ENCODE assay signal across 18 cellular contexts in genomic region chr2:178363252-178363651, GRCh38.
DNase-seq lines count a peak whose midpoint lies in the region; ATAC-seq and TF ChIP-seq lines count a peak whose summit lies in the region.
"Had no signal": no experiment of that assay in that cellular context is flagged by ENCODE, and none has a peak within 500 bp of the region (broad histone marks: within the 10 kb centered on the region; RNA-seq: fewer than 3 reads in every experiment).

No MANE protein-coding gene starts in this region.

- no peak overlapping the region for H3K4me3 ChIP-seq in RWPE2 (ENCODE audit: severe bottlenecking)
- H3K4me3 ChIP-seq in fibroblast of lung (replicated peaks in 1 of 4; ENCODE audit: control extremely low read depth in 1 of 4, insufficient read depth in 1 of 4, low read depth in 3 of 4, low read length in 4 of 4) = no peak overlapping the region
- no peak overlapping the region for H3K4me3 ChIP-seq in trophoblast cell (ENCODE audit: low read depth, low read length)
- no peak overlapping the region for H3K4me3 ChIP-seq in tibial artery
- H3K4me3 ChIP-seq: MG63, SK-N-MC had no signal

- no peaks in the 10 kb centered on the region for H3K79me1 ChIP-seq in trophoblast cell (ENCODE audit: low read length)

- no peak overlapping the region for H4K8ac ChIP-seq in trophoblast cell (ENCODE audit: low read depth, low read length)

- H3K36me3 ChIP-seq in RWPE2 (ENCODE audit: low read depth) (peaks cover 8% of the 10 kb centered on the region; the same call in 1 of the 2 replicates), fibroblast of lung (ENCODE audit: control insufficient read depth, insufficient read depth, low read length) (no peaks in the 10 kb centered on the region), trophoblast cell (ENCODE audit: control insufficient read depth in 1 of 2, insufficient read depth in 2 of 2, low read length in 2 of 2) (peaks cover 0 to 1% of the 10 kb centered on the region in 2 experiments), tibial artery (peaks cover 0 to 8% (median 0%) of the 10 kb centered on the region in 3 donors)
- H3K36me3 ChIP-seq: MG63 had no signal

- H3K4ac ChIP-seq in trophoblast cell (ENCODE audit: low read depth, low read length) = no peak overlapping the region

- H3K9me3 ChIP-seq in RWPE2 (ENCODE audit: severe bottlenecking) = no peaks in the 10 kb centered on the region
- H3K9me3 ChIP-seq in fibroblast of lung (ENCODE audit: control insufficient read depth, insufficient read depth, low read depth, low read length) = no peaks in the 10 kb centered on the region
- H3K9me3 ChIP-seq in trophoblast cell (ENCODE audit: insufficient read depth, low read depth, low read length) = no peaks in the 10 kb centered on the region
- H3K9me3 ChIP-seq in tibial artery = peaks cover 0 to 3% (median 0%) of the 10 kb centered on the region in 3 donors

- intact Hi-C loops in tibial artery (cut with DNase I; ENCODE audit: low total_unique reads) = no loop called here

- no peaks in the 10 kb centered on the region for H4K20me1 ChIP-seq in fibroblast of lung (ENCODE audit: control insufficient read depth, extremely low read depth, insufficient read depth, low read length)

- H3K9ac ChIP-seq in fibroblast of lung (ENCODE audit: insufficient read depth, low read length) (no peak overlapping the region), trophoblast cell (ENCODE audit: low read length) (no peak overlapping the region)

- no peaks in the 10 kb centered on the region for H3K27me3 ChIP-seq in RWPE2 (ENCODE audit: insufficient read depth, poor library complexity, severe bottlenecking)
- no peaks in the 10 kb centered on the region for H3K27me3 ChIP-seq in fibroblast of lung (ENCODE audit: control insufficient read depth, insufficient read depth, low read length)
- no peaks in the 10 kb centered on the region for H3K27me3 ChIP-seq in trophoblast cell (ENCODE audit: insufficient read depth, low read length)
- H3K27me3 ChIP-seq in tibial artery = no peaks in the 10 kb centered on the region
- H3K27me3 ChIP-seq: MG63 had no signal

- H3K4me2 ChIP-seq in fibroblast of lung (ENCODE audit: extremely low read depth, insufficient read depth, low read length) (no peak overlapping the region), trophoblast cell (ENCODE audit: low read length) (no peak overlapping the region)

- DNase-seq in ELR (ENCODE audit: low read depth) = peak; percentile 83
- peak; percentile 80 for DNase-seq in RWPE2 (ENCODE audit: low spot score)
- DNase-seq in fibroblast of lung (ENCODE audit: low read depth in 2 of 2) = peak; percentile 10 to 29
- DNase-seq in trophoblast cell = peak; percentile 35 to 36
- no peak for DNase-seq in AML-193 (lab: John Stamatoyannopoulos, UW)
- no peak for DNase-seq in activated naive CD4-positive, alpha-beta T cell (lab: John Stamatoyannopoulos, UW)
- no peak for DNase-seq in UCSD-AML1 (lab: John Stamatoyannopoulos, UW; ENCODE audit: unreplicated experiment)
- DNase-seq in tibial artery = no peak
- DNase-seq: activated CD4-positive, alpha-beta T cell treated with anti-CD3 and anti-CD28 coated beads, Interleukin-2, amount 50 U/mL, for 4 hours; activated naive CD8-positive, alpha-beta T cell treated with anti-CD3 and anti-CD28 coated beads for 36 hours; activated T-cell treated with anti-CD3 and anti-CD28 coated beads, Interleukin-2, amount 50 U/mL, for 24 hours; effector CD8-positive, alpha-beta T cell; glutamatergic neuron; MG63; NCI-H187 treated with DMSO at 0.1 percent for 48 hours; NCI-H526 had no signal

- ATAC-seq in RWPE2 (ENCODE audit: low read depth) = peak; percentile 99
- ATAC-seq: sciatic nerve had no signal

- no peak overlapping the region for H2AFZ ChIP-seq in fibroblast of lung (ENCODE audit: low read length)
- no peak overlapping the region for H2AFZ ChIP-seq in trophoblast cell (ENCODE audit: insufficient read depth, low read length, poor library complexity)

- no CpG with 5 or more reads among the region's 7 CpGs for WGBS in trophoblast cell (ENCODE audit: extremely low coverage, insufficient coverage, insufficient read length)

- H3K27ac ChIP-seq in RWPE2 (ENCODE audit: poor library complexity, severe bottlenecking) (peak overlapping the region; percentile 39), fibroblast of lung (ENCODE audit: insufficient read depth, low read length) (no peak overlapping the region), trophoblast cell (ENCODE audit: low read depth, low read length) (no peak overlapping the region), tibial artery (no peak overlapping the region)
- H3K27ac ChIP-seq: SK-N-MC had no signal

- H4K12ac ChIP-seq in trophoblast cell (ENCODE audit: low read depth, low read length) = no peak overlapping the region

- H3K4me1 ChIP-seq in RWPE2 (ENCODE audit: insufficient read depth, poor library complexity, severe bottlenecking) (peaks cover 11% of the 10 kb centered on the region), fibroblast of lung (ENCODE audit: control insufficient read depth, extremely low read depth, insufficient read depth, low read length) (no peaks in the 10 kb centered on the region), trophoblast cell (ENCODE audit: control insufficient read depth in 1 of 2, insufficient read depth in 2 of 2, low read length in 2 of 2) (no peaks in the 10 kb centered on the region), tibial artery (no peaks in the 10 kb centered on the region)

- no peak overlapping the region for H2BK12ac ChIP-seq in trophoblast cell (ENCODE audit: low read length)

- peak overlapping the region; percentile 75 for H3K23ac ChIP-seq in trophoblast cell (ENCODE audit: low read length)

- no peak overlapping the region for H2AK5ac ChIP-seq in trophoblast cell (ENCODE audit: low read length)

- no peak overlapping the region for H4K91ac ChIP-seq in trophoblast cell (ENCODE audit: low read depth, low read length)

- TF ChIP-seq CTCF in RWPE2 (IDR thresholded peaks at IDR 0.05; ENCODE audit: poor library complexity, severe bottlenecking) (no peak), fibroblast of lung (conservative IDR thresholded peaks at IDR 0.05 in 1 of 2, IDR thresholded peaks at IDR 0.05 in 1 of 2; ENCODE audit: low read depth in 1 of 2, low read length in 2 of 2) (no peak), tibial artery (IDR thresholded peaks at IDR 0.05) (no peak)

- no peak overlapping the region for H2BK5ac ChIP-seq in trophoblast cell (ENCODE audit: low read depth, low read length, poor library complexity)

- H2BK120ac ChIP-seq in trophoblast cell (ENCODE audit: insufficient read depth, low read length, poor library complexity) = no peak overlapping the region

- H3K79me2 ChIP-seq in fibroblast of lung (ENCODE audit: control insufficient read depth, insufficient read depth, low read length) = no peaks in the 10 kb centered on the region
- H3K79me2 ChIP-seq in trophoblast cell (ENCODE audit: control insufficient read depth, insufficient read depth, low read length, poor library complexity) = no peaks in the 10 kb centered on the region

- H3K14ac ChIP-seq in trophoblast cell (ENCODE audit: low read length) = no peak overlapping the region

- no peak overlapping the region for H3K18ac ChIP-seq in trophoblast cell (ENCODE audit: low read length)

Comparison
In these comparisons a context has a peak if more than half of its experiments do, and no peak if none do; other contexts are left out.
1. DNase-seq: peak in ELR (single experiment), RWPE2 (single experiment), fibroblast of lung (2 of 2) and trophoblast cell (2 of 2); none in AML-193 (0 of 2), activated naive CD4-positive, alpha-beta T cell (0 of 4), UCSD-AML1 (single experiment) and tibial artery (0 of 2).